Comparison of ENCODE assay signal across 7 cellular contexts in genomic region chr6:156725712-156726111, GRCh38.
"Had no signal": no experiment of that assay in that cellular context is flagged by ENCODE, and none has a peak within 500 bp of the region (broad histone marks: within the 10 kb centered on the region; RNA-seq: fewer than 3 reads in every experiment).

No MANE protein-coding gene starts in this region.

- ATAC-seq: GM12878 had no signal

- H3K4me3 ChIP-seq: GM12878 had no signal

- DNase-seq: GF-D8 had no signal

- FAIRE-seq: G401.6, GM12878, GM12891, GM12892, GM18507, GM19239 had no signal
